Comparison of ENCODE assay signal across 2 cellular contexts in the genomic region with DNA sequence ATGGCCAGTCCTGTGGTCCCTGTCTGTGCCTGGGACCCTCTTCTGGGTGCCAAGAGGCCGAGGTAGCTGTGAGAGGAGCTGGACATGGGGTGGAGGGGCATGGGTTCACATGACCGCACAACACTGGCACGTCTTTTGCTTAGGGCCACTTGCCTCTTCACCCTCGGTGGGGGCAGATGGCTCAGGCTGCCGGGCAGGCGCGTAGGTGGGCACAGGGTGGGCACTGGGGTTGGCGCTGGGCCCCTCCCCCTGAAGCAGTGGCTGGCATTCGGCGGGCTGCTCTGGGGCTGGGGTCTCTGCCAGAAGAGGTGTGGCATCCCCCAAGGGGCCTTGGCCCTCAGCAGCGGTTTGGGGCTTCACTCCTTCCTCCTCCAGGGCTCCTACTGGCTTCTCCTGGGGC.
TF ChIP-seq lines count a peak whose summit lies in the region.

No MANE protein-coding gene starts in this region.

TF ChIP-seq in GM12891, 5 proteins besides CTCF, POLR2A, EP300 and RAD21:
- 0 out of 2 replicates have a peak, but pooled peaks have one; percentile 6 for TF ChIP-seq POLR2AphosphoS5 (IDR thresholded peaks at IDR 0.05; ENCODE audit: low read depth, low read length)
- no peak for TF ChIP-seq POU2F2 (IDR thresholded peaks at IDR 0.05; ENCODE audit: low read depth, low read length)
- TF ChIP-seq SPI1 (IDR thresholded peaks at IDR 0.05; ENCODE audit: low read depth, low read length) = no peak

TF ChIP-seq in HepG2, 621 proteins besides CTCF, POLR2A, EP300 and RAD21:
- TF ChIP-seq AGO2 (optimal IDR thresholded peaks at IDR 0.05; ENCODE audit: low read depth, low read length) (peak; percentile 53), ZNF773 (CRISPR knock-in tag; IDR thresholded peaks at IDR 0.05; ENCODE audit: borderline replicate concordance) (no peak), ZNF629 (CRISPR knock-in tag; conservative IDR thresholded peaks at IDR 0.05) (no peak), ZNF577 (CRISPR knock-in tag; IDR thresholded peaks at IDR 0.05; ENCODE audit: borderline replicate concordance, low read depth) (no peak)
- TF ChIP-seq, protein P1, sequence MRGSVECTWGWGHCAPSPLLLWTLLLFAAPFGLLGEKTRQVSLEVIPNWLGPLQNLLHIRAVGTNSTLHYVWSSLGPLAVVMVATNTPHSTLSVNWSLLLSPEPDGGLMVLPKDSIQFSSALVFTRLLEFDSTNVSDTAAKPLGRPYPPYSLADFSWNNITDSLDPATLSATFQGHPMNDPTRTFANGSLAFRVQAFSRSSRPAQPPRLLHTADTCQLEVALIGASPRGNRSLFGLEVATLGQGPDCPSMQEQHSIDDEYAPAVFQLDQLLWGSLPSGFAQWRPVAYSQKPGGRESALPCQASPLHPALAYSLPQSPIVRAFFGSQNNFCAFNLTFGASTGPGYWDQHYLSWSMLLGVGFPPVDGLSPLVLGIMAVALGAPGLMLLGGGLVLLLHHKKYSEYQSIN (CRISPR knock-in tag; IDR thresholded peaks at IDR 0.05; ENCODE audit: borderline replicate concordance) = no peak
